ENCODE assay signal across 15 cellular contexts in the genomic region with DNA sequence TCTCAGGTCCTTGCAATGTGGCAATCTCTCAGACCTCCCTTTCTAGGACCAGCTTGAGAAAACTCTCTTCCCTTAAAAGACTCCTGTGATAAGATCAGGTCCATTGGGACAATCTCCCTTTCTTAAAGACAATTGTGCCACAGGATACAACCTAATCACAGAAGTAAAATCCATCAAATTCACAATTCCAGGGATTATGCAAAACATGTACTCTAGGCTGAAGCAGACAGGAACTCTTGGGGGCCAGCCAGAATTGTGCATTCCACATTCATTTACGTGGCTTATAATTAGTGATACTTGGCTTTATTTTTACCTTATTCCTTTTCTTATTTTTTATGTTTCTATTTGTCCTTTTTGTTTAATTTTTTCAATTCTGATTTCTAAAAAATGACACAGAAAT.
"Had no signal": no experiment of that assay in that cellular context is flagged by ENCODE, and none has a peak within 500 bp of the region (broad histone marks: within the 10 kb centered on the region; RNA-seq: fewer than 3 reads in every experiment).

No MANE protein-coding gene starts in this region.

- H3K36me3 ChIP-seq: lower lobe of right lung, ovary, transverse colon, WERI-Rb-1 had no signal

- H3K4me3 ChIP-seq: dorsolateral prefrontal cortex, lower lobe of right lung, ovary, transverse colon had no signal

- H3K4me1 ChIP-seq: lower lobe of right lung had no signal

- DNase-seq: activated CD4-positive, alpha-beta memory T cell treated with anti-CD3 and anti-CD28 coated beads, Interleukin-2, amount 10 ng/mL, durations not matched to agents 7 days and 5 days; activated naive CD4-positive, alpha-beta T cell treated with anti-CD3 and anti-CD28 coated beads, Interleukin-2, amount 10 ng/mL, durations not matched to agents 7 days and 5 days; activated T-cell treated with anti-CD3 and anti-CD28 coated beads, Interleukin-2, amount 50 U/mL, for 24 hours; dorsolateral prefrontal cortex; endodermal cell; foreskin melanocyte; head of caudate nucleus; left cardiac atrium; lower lobe of right lung; stimulated activated CD4-positive, alpha-beta T cell treated with anti-CD3 and anti-CD28 coated beads, Interleukin-4, amount 100 ng/mL, for 1 hour; stimulated activated naive B cell treated with anti-CD40 and anti-IgM and Interleukin-4, amounts not matched to agents 10 μg/mL and 1 μg/mL and 100 μg/mL, for 72 hours; substantia nigra; transverse colon; WERI-Rb-1 had no signal

- H3K9me3 ChIP-seq: lower lobe of right lung, ovary, transverse colon had no signal

- H3K27ac ChIP-seq: dorsolateral prefrontal cortex, lower lobe of right lung, ovary, transverse colon, WERI-Rb-1 had no signal

- ATAC-seq: left cardiac atrium; lower lobe of right lung; stimulated activated naive B cell treated with anti-CD40 and anti-IgM and Interleukin-4, amounts not matched to agents 10 μg/mL and 1 μg/mL and 100 μg/mL, for 72 hours had no signal

- H3K27me3 ChIP-seq: dorsolateral prefrontal cortex, ovary, transverse colon had no signal
